Comparison of ENCODE assay signal across 13 cellular contexts in the genomic region with DNA sequence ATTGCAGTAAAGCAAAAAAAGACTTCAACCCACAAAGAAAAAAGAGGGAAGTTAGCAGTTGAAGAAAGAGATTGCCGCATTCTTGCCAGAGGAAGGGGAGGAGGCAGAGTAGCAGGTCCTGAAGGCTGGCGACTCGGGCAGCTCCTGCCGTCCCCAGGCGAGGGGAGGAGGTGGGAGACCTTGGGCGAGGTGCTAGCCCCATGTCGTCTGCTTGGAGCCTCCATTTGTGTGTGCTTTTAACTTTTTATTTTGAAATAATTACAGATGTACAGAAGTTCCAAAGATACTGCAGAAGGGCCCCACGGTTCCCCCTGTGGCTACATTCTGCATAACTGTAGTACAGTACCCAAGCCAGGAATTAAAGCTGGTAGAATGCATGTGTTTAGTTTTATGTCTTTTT. TPM values are rescaled to one million over a fixed set of nuclear protein-coding genes. Genes with fewer than 3 reads are reported as not detected.
DNase-seq lines count a peak whose midpoint lies in the region; ATAC-seq, FAIRE-seq and TF ChIP-seq lines count a peak whose summit lies in the region.
"Had no signal": no experiment of that assay in that cellular context is flagged by ENCODE, and none has a peak within 500 bp of the region (broad histone marks: within the 10 kb centered on the region; RNA-seq: fewer than 3 reads in every experiment).

No MANE protein-coding gene starts in this region.

- H3F3A ChIP-seq in PC-3 (ENCODE audit: low read length, unreplicated experiment): no peaks in the 10 kb centered on the region

- no peaks in the 10 kb centered on the region for H3K9me2 ChIP-seq in PC-3 (replicated peaks; ENCODE audit: low read length)

- H3K9me3 ChIP-seq in PC-3 (ENCODE audit: low read length): 0 out of 2 replicates have a peak, but pooled peaks cover 3% of the 10 kb centered on the region

- no peaks in the 10 kb centered on the region for H3K36me3 ChIP-seq in PC-3 (ENCODE audit: low read depth, low read length)
- H3K36me3 ChIP-seq: left ventricle myocardium inferior had no signal

- H3K27ac ChIP-seq in PC-3 (ENCODE audit: low read length): no peak overlapping the region
- H3K27ac ChIP-seq: left ventricle myocardium inferior had no signal

- TF ChIP-seq CTCF in PC-3 (conservative IDR thresholded peaks at IDR 0.05; ENCODE audit: low read depth, low read length) (no peak; the same call in 1 of the 2 replicates), endothelial cell (IDR thresholded peaks at IDR 0.05; ENCODE audit: unreplicated experiment) (peak; percentile 23), type B pancreatic cell (conservative IDR thresholded peaks at IDR 0.05) (peak; percentile 36)

- POLR2A ChIA-PET in PC-3 (lab: Charles Lee; ENCODE audit: unreplicated experiment): no interaction called here

- H3K36me3 Mint-ChIP-seq in endothelial cell (ENCODE audit: low read depth, unreplicated experiment) (no peaks in the 10 kb centered on the region), type B pancreatic cell (no peaks in the 10 kb centered on the region)

- H2AFZ ChIP-seq in PC-3 (ENCODE audit: low read length): no peak overlapping the region

- H3K27me3 Mint-ChIP-seq in endothelial cell (ENCODE audit: unreplicated experiment) (no peaks in the 10 kb centered on the region), type B pancreatic cell (peaks cover 6% of the 10 kb centered on the region)

- no peaks in the 10 kb centered on the region for H3K4me1 ChIP-seq in PC-3 (ENCODE audit: insufficient read depth, low read length)
- H3K4me1 ChIP-seq: left ventricle myocardium inferior had no signal

- no peak for ATAC-seq in Right ventricle myocardium inferior
- ATAC-seq in left cardiac atrium: no peak
- ATAC-seq in PC-3: peak; percentile 53; the same call in 1 of the 2 replicates
- no peak for ATAC-seq in GM21360 (IDR thresholded peaks at IDR 0.05; ENCODE audit: unreplicated experiment)
- ATAC-seq: heart left ventricle had no signal

- intact Hi-C loops in Right ventricle myocardium inferior (cut with DNase I) (no loop called here), left cardiac atrium (cut with DNase I) (no loop called here), PC-3 (cut with micrococcal nuclease) (no loop called here)

- no peak overlapping the region for H3K4me3 ChIP-seq in PC-3 (ENCODE audit: low read length)
- H3K4me3 ChIP-seq: heart left ventricle, left ventricle myocardium inferior had no signal

- no peak overlapping the region for H3K4me3 Mint-ChIP-seq in endothelial cell (ENCODE audit: unreplicated experiment)
- H3K4me3 Mint-ChIP-seq in type B pancreatic cell: no peak overlapping the region

- H3K27ac Mint-ChIP-seq in endothelial cell (ENCODE audit: unreplicated experiment) (no peak overlapping the region), type B pancreatic cell (no peak overlapping the region)

- H4K20me1 ChIP-seq in PC-3 (ENCODE audit: low read length): no peaks in the 10 kb centered on the region

- BruUV-seq in PC-3 (replicated peaks; lab: Mats Ljungman, UMichigan): no TSS peak

- FAIRE-seq in urothelium cell line (lab: Jason Lieb, UNC): no peak

- no peak overlapping the region for H3K9ac ChIP-seq in PC-3 (ENCODE audit: low read length)

- H3K4me1 Mint-ChIP-seq in endothelial cell (ENCODE audit: unreplicated experiment): no peaks in the 10 kb centered on the region
- H3K4me1 Mint-ChIP-seq in type B pancreatic cell (ENCODE audit: unreplicated experiment): no peaks in the 10 kb centered on the region

- H3K9me3 Mint-ChIP-seq in endothelial cell (ENCODE audit: unreplicated experiment) (no peaks in the 10 kb centered on the region), type B pancreatic cell (no peaks in the 10 kb centered on the region)

- DNase-seq in Right ventricle myocardium inferior (ENCODE audit: missing footprints) (peak; percentile 46), left cardiac atrium (no peak), PC-3 (no peak), endothelial cell (ENCODE audit: low spot score) (no peak), type B pancreatic cell (ENCODE audit: extremely low spot score, unreplicated experiment) (no peak), urothelium cell line (ENCODE audit: low spot score) (no peak), DMS153 (lab: John Stamatoyannopoulos, UW) (no peak)
- DNase-seq: activated CD4-positive, alpha-beta T cell treated with anti-CD3 and anti-CD28 coated beads for 1 hour; left ventricle myocardium inferior; stimulated activated CD8-positive, alpha-beta memory T cell treated with anti-CD3 and anti-CD28 coated beads, Interleukin-4, amount 100 ng/mL, for 48 hours had no signal

- no peaks in the 10 kb centered on the region for H3K79me2 ChIP-seq in PC-3 (ENCODE audit: low read length)

- peaks cover 7% of the 10 kb centered on the region; the same call in 1 of the 2 replicates for H3K27me3 ChIP-seq in PC-3 (ENCODE audit: low read length)

- CTCF ChIA-PET in PC-3 (lab: Charles Lee): interaction anchor here (0.6 kb wide), 2 partner anchors 16 to 283 kb away, joined by 4 to 6 read pairs; no protein-coding TSS in a partner anchor

- H3K4me2 ChIP-seq in PC-3 (ENCODE audit: low read length): no peak overlapping the region

RNA-seq across cellular contexts. Expression of a gene that starts 6.8 kb away (rescaled TPM):
- total RNA-seq in Right ventricle myocardium inferior (2.7 TPM), left cardiac atrium (1 to 10 TPM; 2.9 to 5.1 TPM), PC-3 (2014; rRNA removed) (48.3 and 50.0 TPM in 2 replicates), endothelial cell (ENCODE audit: unreplicated experiment) (0.15 TPM), type B pancreatic cell (ENCODE audit: low replicate concordance) (0.05 and 0.07 TPM in 2 replicates)
- total RNA-seq: osteocyte had no signal

RNA-seq across cellular contexts. Expression of a gene that starts 21.0 kb away (rescaled TPM):
- total RNA-seq in Right ventricle myocardium inferior: 16.8 TPM
- 10 to 100 TPM; 16.4 to 21.8 TPM for total RNA-seq in left cardiac atrium
- total RNA-seq in PC-3 (2014; rRNA removed): 16.1 and 18.4 TPM in 2 replicates
- 12.2 TPM for total RNA-seq in endothelial cell (ENCODE audit: unreplicated experiment)
- total RNA-seq in type B pancreatic cell (ENCODE audit: low replicate concordance): 15.1 and 23.1 TPM in 2 replicates
